ENCODE assay signal across 10 cellular contexts in genomic region chr11:60169264-60169915, GRCh38. TPM values are rescaled to one million over a fixed set of nuclear protein-coding genes. Genes with fewer than 3 reads are reported as not detected.
DNase-seq lines count a peak whose midpoint lies in the region; ATAC-seq and TF ChIP-seq lines count a peak whose summit lies in the region.
"Had no signal": no experiment of that assay in that cellular context is flagged by ENCODE, and none has a peak within 500 bp of the region (broad histone marks: within the 10 kb centered on the region; RNA-seq: fewer than 3 reads in every experiment).

No MANE protein-coding gene starts in this region.

- H3K4me3 ChIP-seq in RWPE2 (ENCODE audit: severe bottlenecking) = no peak overlapping the region
- no peak overlapping the region for H3K4me3 ChIP-seq in transverse colon

- H3K27me3 ChIP-seq in RWPE2 (ENCODE audit: insufficient read depth, poor library complexity, severe bottlenecking) (no peaks in the 10 kb centered on the region), transverse colon (no peaks in the 10 kb centered on the region)

- whole genome bisulfite sequencing in transverse colon (ENCODE audit: low coverage in 1 of 2), 2 donors = 59 to 77% methylated on average over 4 to 6 of the region's 6 CpGs

- CTCF ChIA-PET in activated CD4-positive, alpha-beta T cell treated with anti-CD3 and anti-CD28 coated beads for 36 hours (lab: Charles Lee) = no interaction called here

- in situ Hi-C loops in transverse colon (cut with MboI; ENCODE audit: low pct_ligation_motif_present in 1 of 4, low pct_unique_long_range_greater_than_20kb in 1 of 4, low sequenced_read_pairs in 3 of 4) = loop anchor here in 1 of 4 donors (25.0 kb wide), 1 partner anchor 93 kb away; no protein-coding TSS in a partner anchor

- peak overlapping the region; percentile 30 for H3K27ac ChIP-seq in RWPE2 (ENCODE audit: poor library complexity, severe bottlenecking)
- H3K27ac ChIP-seq in transverse colon = peak overlapping the region in 1 of 4 donors; percentile 46

- H3K27ac Mint-ChIP-seq in activated CD4-positive, alpha-beta T cell treated with anti-CD3 and anti-CD28 coated beads for 36 hours = no peak overlapping the region
- no peak overlapping the region for H3K27ac Mint-ChIP-seq in activated CD4-positive, alpha-beta T cell treated with anti-CD3 and anti-CD28 coated beads, Interleukin-2, amount 10 ng/mL, durations not matched to agents 24 days and 14 days
- H3K27ac Mint-ChIP-seq: CD4-positive, CD25-positive, alpha-beta regulatory T cell had no signal

- H3K4me1 Mint-ChIP-seq in activated CD4-positive, alpha-beta T cell treated with anti-CD3 and anti-CD28 coated beads for 36 hours = peaks cover 15% of the 10 kb centered on the region
- peaks cover 2% of the 10 kb centered on the region for H3K4me1 Mint-ChIP-seq in activated CD4-positive, alpha-beta T cell treated with anti-CD3 and anti-CD28 coated beads, Interleukin-2, amount 10 ng/mL, durations not matched to agents 24 days and 14 days
- H3K4me1 Mint-ChIP-seq: CD4-positive, CD25-positive, alpha-beta regulatory T cell had no signal

- peaks cover 30% of the 10 kb centered on the region for H3K27me3 Mint-ChIP-seq in activated CD4-positive, alpha-beta T cell treated with anti-CD3 and anti-CD28 coated beads for 36 hours
- no peaks in the 10 kb centered on the region for H3K27me3 Mint-ChIP-seq in activated CD4-positive, alpha-beta T cell treated with anti-CD3 and anti-CD28 coated beads, Interleukin-2, amount 10 ng/mL, durations not matched to agents 24 days and 14 days

- peaks cover 13% of the 10 kb centered on the region for H3K9me3 Mint-ChIP-seq in activated CD4-positive, alpha-beta T cell treated with anti-CD3 and anti-CD28 coated beads for 36 hours (ENCODE audit: low read depth)
- H3K9me3 Mint-ChIP-seq in activated CD4-positive, alpha-beta T cell treated with anti-CD3 and anti-CD28 coated beads, Interleukin-2, amount 10 ng/mL, durations not matched to agents 24 days and 14 days = peaks cover 9% of the 10 kb centered on the region

- H3K9me3 ChIP-seq in RWPE2 (ENCODE audit: severe bottlenecking) (no peaks in the 10 kb centered on the region), transverse colon (no peaks in the 10 kb centered on the region)

- no peak for TF ChIP-seq POLR2A in transverse colon (IDR thresholded peaks at IDR 0.05)

- peak; percentile 46 for DNase-seq in activated CD4-positive, alpha-beta T cell treated with anti-CD3 and anti-CD28 coated beads for 36 hours
- DNase-seq in activated CD4-positive, alpha-beta T cell treated with anti-CD3 and anti-CD28 coated beads, Interleukin-2, amount 10 ng/mL, durations not matched to agents 24 days and 14 days = no peak
- DNase-seq in RWPE2 (ENCODE audit: low spot score) (peak; percentile 75), left ventricle myocardium superior (no peak), transverse colon (peak; percentile 52), COR-L47 (lab: John Stamatoyannopoulos, UW) (no peak)
- no peak for DNase-seq in activated CD4-positive, alpha-beta T cell treated with anti-CD3 and anti-CD28 coated beads for 4 hours
- DNase-seq: hippocampal formation had no signal

- TF ChIP-seq CTCF in RWPE2 (IDR thresholded peaks at IDR 0.05; ENCODE audit: poor library complexity, severe bottlenecking) = peak; percentile 79
- peak in 4 of 5 experiments; percentile 20 to 35 (median 25) for TF ChIP-seq CTCF in transverse colon (IDR thresholded peaks at IDR 0.05)

- H3K4me3 Mint-ChIP-seq in activated CD4-positive, alpha-beta T cell treated with anti-CD3 and anti-CD28 coated beads for 36 hours = no peak overlapping the region
- no peak overlapping the region for H3K4me3 Mint-ChIP-seq in activated CD4-positive, alpha-beta T cell treated with anti-CD3 and anti-CD28 coated beads, Interleukin-2, amount 10 ng/mL, durations not matched to agents 24 days and 14 days
- H3K4me3 Mint-ChIP-seq: CD4-positive, CD25-positive, alpha-beta regulatory T cell had no signal

- intact Hi-C loops in activated CD4-positive, alpha-beta T cell treated with anti-CD3 and anti-CD28 coated beads for 36 hours (cut with DNase I, micrococcal nuclease) = loop anchor here (1.0 to 10.0 kb wide), 4 partner anchors 23 to 335 kb away; no protein-coding TSS in a partner anchor
- intact Hi-C loops in activated CD4-positive, alpha-beta T cell treated with anti-CD3 and anti-CD28 coated beads, Interleukin-2, amount 10 ng/mL, durations not matched to agents 24 days and 14 days (cut with micrococcal nuclease) = no loop called here
- intact Hi-C loops in left ventricle myocardium superior (cut with micrococcal nuclease) = no loop called here
- intact Hi-C loops in transverse colon (cut with DNase I; ENCODE audit: low total_unique reads) = no loop called here

- peaks cover 3% of the 10 kb centered on the region for H3K4me1 ChIP-seq in RWPE2 (ENCODE audit: insufficient read depth, poor library complexity, severe bottlenecking)
- no peaks in the 10 kb centered on the region for H3K4me1 ChIP-seq in transverse colon

- POLR2A ChIA-PET in activated CD4-positive, alpha-beta T cell treated with anti-CD3 and anti-CD28 coated beads for 36 hours (lab: Charles Lee) = interaction anchor here (0.7 kb wide), 1 partner anchor 654 kb away, joined by 3 read pairs; no protein-coding TSS in a partner anchor

- H3K36me3 Mint-ChIP-seq in activated CD4-positive, alpha-beta T cell treated with anti-CD3 and anti-CD28 coated beads for 36 hours (ENCODE audit: low read depth) = no peaks in the 10 kb centered on the region
- H3K36me3 Mint-ChIP-seq in activated CD4-positive, alpha-beta T cell treated with anti-CD3 and anti-CD28 coated beads, Interleukin-2, amount 10 ng/mL, durations not matched to agents 24 days and 14 days (ENCODE audit: low read depth) = no peaks in the 10 kb centered on the region
- H3K36me3 Mint-ChIP-seq: CD4-positive, CD25-positive, alpha-beta regulatory T cell had no signal

- TF ChIP-seq EP300 in transverse colon (IDR thresholded peaks at IDR 0.05; ENCODE audit: low read depth) = no peak

- no peaks in the 10 kb centered on the region for H3K36me3 ChIP-seq in RWPE2 (ENCODE audit: low read depth)
- no peaks in the 10 kb centered on the region for H3K36me3 ChIP-seq in transverse colon

- no peak for ATAC-seq in activated CD4-positive, alpha-beta T cell treated with anti-CD3 and anti-CD28 coated beads for 36 hours
- ATAC-seq in RWPE2 (ENCODE audit: low read depth) (peak; percentile 84), left ventricle myocardium superior (peak; percentile 73), HG02588 (IDR thresholded peaks at IDR 0.05; ENCODE audit: unreplicated experiment) (no peak)

RNA-seq across cellular contexts. Expression of gene MS4A6A, which starts 13.5 kb away (rescaled TPM):
- total RNA-seq in activated CD4-positive, alpha-beta T cell treated with anti-CD3 and anti-CD28 coated beads for 36 hours = not detected
- total RNA-seq in activated CD4-positive, alpha-beta T cell treated with anti-CD3 and anti-CD28 coated beads, Interleukin-2, amount 10 ng/mL, durations not matched to agents 24 days and 14 days = 0.28 TPM in 1 of 2 replicates, not detected in the other
- total RNA-seq in left ventricle myocardium superior = 49.3 TPM
- 10 to 100 TPM in 2 of 4 donors, 1 to 10 TPM in 1, under 1 TPM in 1; 0.75 to 54.3 (median 27.4) TPM for total RNA-seq in transverse colon

Comparison
In these comparisons a context has a peak if more than half of its experiments do, and no peak if none do; other contexts are left out.
1. DNase-seq: peak in activated CD4-positive, alpha-beta T cell treated with anti-CD3 and anti-CD28 coated beads for 36 hours (single experiment), RWPE2 (single experiment) and transverse colon (single experiment); none in activated CD4-positive, alpha-beta T cell treated with anti-CD3 and anti-CD28 coated beads, Interleukin-2, amount 10 ng/mL, durations not matched to agents 24 days and 14 days (single experiment), left ventricle myocardium superior (single experiment), COR-L47 (single experiment) and activated CD4-positive, alpha-beta T cell treated with anti-CD3 and anti-CD28 coated beads for 4 hours (0 of 2).
2. intact Hi-C loops: an anchor here in activated CD4-positive, alpha-beta T cell treated with anti-CD3 and anti-CD28 coated beads for 36 hours (1.0 to 10.0 kb wide); none called in activated CD4-positive, alpha-beta T cell treated with anti-CD3 and anti-CD28 coated beads, Interleukin-2, amount 10 ng/mL, durations not matched to agents 24 days and 14 days, left ventricle myocardium superior and transverse colon.
3. ATAC-seq: peak in RWPE2 (single experiment) and left ventricle myocardium superior (single experiment); none in activated CD4-positive, alpha-beta T cell treated with anti-CD3 and anti-CD28 coated beads for 36 hours (single experiment) and HG02588 (single experiment).